22 cellular contexts compared by ENCODE assay signal in genomic region chr4:76762136-76763130, GRCh38.
DNase-seq lines count a peak whose midpoint lies in the region; ATAC-seq and TF ChIP-seq lines count a peak whose summit lies in the region.
"Had no signal": no experiment of that assay in that cellular context is flagged by ENCODE, and none has a peak within 500 bp of the region (broad histone marks: within the 10 kb centered on the region; RNA-seq: fewer than 3 reads in every experiment).

No MANE protein-coding gene starts in this region.

- H3K27me3 Mint-ChIP-seq in Caco-2 (ENCODE audit: insufficient read depth, unreplicated experiment) (no peaks in the 10 kb centered on the region), WTC11 (ENCODE audit: low read depth) (no peaks in the 10 kb centered on the region), neural crest cell (ENCODE audit: low read depth) (no peaks in the 10 kb centered on the region)

- no peaks in the 10 kb centered on the region for H3K79me2 ChIP-seq in PC-3 (ENCODE audit: low read length)

- DNase-seq in Caco-2 (no peak), WTC11 (ENCODE audit: low spot score) (no peak), foreskin melanocyte (peak; percentile 16), neural crest cell (ENCODE audit: low read depth, low spot score) (no peak), NK-92 (lab: John Stamatoyannopoulos, UW; ENCODE audit: unreplicated experiment) (no peak), aorta (no peak), SIG-M5 (lab: John Stamatoyannopoulos, UW) (no peak), PC-3 (no peak)
- DNase-seq: 8988T, COR-L47, DMS153, GDM1, GOT3, KBM-7, MV-4-11, NCI-H1694 treated with DMSO at 0.1 percent for 48 hours, NCI-H510A treated with DMSO at 0.1 percent for 48 hours, NCI-H82, PC-9 had no signal

- H3K4me1 ChIP-seq in Caco-2 (peaks cover 21% of the 10 kb centered on the region), aorta (ENCODE audit: control insufficient read depth in 1 of 2, insufficient read depth in 2 of 2, low read length in 2 of 2) (peaks cover 0 to 9% of the 10 kb centered on the region in 2 donors), PC-3 (ENCODE audit: insufficient read depth, low read length) (no peaks in the 10 kb centered on the region)

- H4K20me1 ChIP-seq in PC-3 (ENCODE audit: low read length), result no peaks in the 10 kb centered on the region

- TF ChIP-seq CTCF in Caco-2 (IDR thresholded peaks at IDR 0.05; ENCODE audit: insufficient read depth in 1 of 2, low read depth in 1 of 2, low read length in 1 of 2, severe bottlenecking in 1 of 2, unreplicated experiment in 1 of 2), result no peak
- TF ChIP-seq CTCF in WTC11 (IDR thresholded peaks at IDR 0.05), result no peak
- TF ChIP-seq CTCF in neural crest cell (conservative IDR thresholded peaks at IDR 0.05), result no peak
- TF ChIP-seq CTCF in PC-3 (conservative IDR thresholded peaks at IDR 0.05; ENCODE audit: low read depth, low read length), result no peak

- CTCF ChIA-PET in Caco-2 (lab: Charles Lee) (no interaction called here), WTC11 (lab: Charles Lee) (no interaction called here), PC-3 (lab: Charles Lee) (no interaction called here)

- H3K4me2 ChIP-seq in PC-3 (ENCODE audit: low read length), result no peak overlapping the region
- H3K4me2 ChIP-seq: PC-9 had no signal

- peaks cover 25% of the 10 kb centered on the region for H3K4me1 Mint-ChIP-seq in Caco-2 (ENCODE audit: low read depth, unreplicated experiment)
- H3K4me1 Mint-ChIP-seq in WTC11, result peaks cover 10% of the 10 kb centered on the region
- peaks cover 57% of the 10 kb centered on the region for H3K4me1 Mint-ChIP-seq in neural crest cell
- H3K4me1 Mint-ChIP-seq: B cell had no signal

- H3K9me3 Mint-ChIP-seq in Caco-2 (ENCODE audit: unreplicated experiment) (no peaks in the 10 kb centered on the region), WTC11 (no peaks in the 10 kb centered on the region), neural crest cell (no peaks in the 10 kb centered on the region)

- H3K36me3 ChIP-seq in Caco-2 (ENCODE audit: control insufficient read depth, insufficient read depth, low read length), result peaks cover 2% of the 10 kb centered on the region; the same call in 1 of the 2 replicates
- H3K36me3 ChIP-seq in aorta (ENCODE audit: control insufficient read depth in 1 of 2, insufficient read depth in 2 of 2, low read length in 1 of 2), result peaks cover 4 to 11% of the 10 kb centered on the region in 2 donors
- H3K36me3 ChIP-seq in PC-3 (ENCODE audit: low read depth, low read length), result peaks cover 11% of the 10 kb centered on the region; the same call in 1 of the 2 replicates

- no peak overlapping the region for H2AFZ ChIP-seq in PC-3 (ENCODE audit: low read length)
- H2AFZ ChIP-seq: PC-9 had no signal

- ATAC-seq in WTC11 (no peak), aorta (ENCODE audit: low FRiP score) (no peak), PC-3 (no peak)
- ATAC-seq: HCT116 had no signal

- intact Hi-C loops in Caco-2 (cut with micrococcal nuclease; ENCODE audit: unreplicated experiment) (loop anchor here (10.0 kb wide), 1 partner anchor 282 kb away; no protein-coding TSS in a partner anchor), aorta (cut with DNase I) (no loop called here), PC-3 (cut with micrococcal nuclease) (no loop called here)

- no peak overlapping the region for H3K4me3 ChIP-seq in Caco-2 (ENCODE audit: low read depth, low read length)
- no peak overlapping the region for H3K4me3 ChIP-seq in aorta (ENCODE audit: low read length in 2 of 2)
- no peak overlapping the region for H3K4me3 ChIP-seq in PC-3 (ENCODE audit: low read length)
- H3K4me3 ChIP-seq: PC-9 had no signal

- H3K36me3 Mint-ChIP-seq in Caco-2 (ENCODE audit: insufficient read depth, unreplicated experiment), result peaks cover 20% of the 10 kb centered on the region
- H3K36me3 Mint-ChIP-seq in WTC11, result peaks cover 62% of the 10 kb centered on the region
- peaks cover 19% of the 10 kb centered on the region for H3K36me3 Mint-ChIP-seq in neural crest cell (ENCODE audit: low read depth)

- H3F3A ChIP-seq in PC-3 (ENCODE audit: low read length, unreplicated experiment), result no peaks in the 10 kb centered on the region

- H3K4me3 Mint-ChIP-seq in Caco-2 (ENCODE audit: unreplicated experiment), result no peak overlapping the region
- H3K4me3 Mint-ChIP-seq in WTC11, result no peak overlapping the region
- H3K4me3 Mint-ChIP-seq in neural crest cell, result no peak overlapping the region
- H3K4me3 Mint-ChIP-seq: B cell had no signal

- H3K27me3 ChIP-seq in Caco-2 (replicated peaks; ENCODE audit: control insufficient read depth, insufficient read depth, low read length) (no peaks in the 10 kb centered on the region), aorta (ENCODE audit: control insufficient read depth in 1 of 2, insufficient read depth in 2 of 2, low read length in 1 of 2) (no peaks in the 10 kb centered on the region), PC-3 (ENCODE audit: low read length) (no peaks in the 10 kb centered on the region)

- POLR2A ChIA-PET in Caco-2 (lab: Charles Lee) (interaction anchor here (0.6 kb wide), 1 partner anchor 428 kb away, joined by 3 read pairs; no protein-coding TSS in a partner anchor), WTC11 (lab: Charles Lee) (no interaction called here), PC-3 (lab: Charles Lee; ENCODE audit: unreplicated experiment) (interaction anchor here (0.5 kb wide), 1 partner anchor 334 kb away, joined by 9 read pairs; no protein-coding TSS in a partner anchor)

- 78 to 79% methylated on average over 4 of the region's 4 CpGs for WGBS in aorta, 2 donors

- BruUV-seq in Caco-2 (replicated peaks; lab: Mats Ljungman, UMichigan) (no TSS peak), PC-3 (replicated peaks; lab: Mats Ljungman, UMichigan) (no TSS peak)

- H3K9me3 ChIP-seq in Caco-2 (no peaks in the 10 kb centered on the region), aorta (ENCODE audit: control insufficient read depth, low read length) (no peaks in the 10 kb centered on the region), PC-3 (ENCODE audit: low read length) (no peaks in the 10 kb centered on the region)

- no peaks in the 10 kb centered on the region for H3K9me2 ChIP-seq in PC-3 (replicated peaks; ENCODE audit: low read length)

- H3K27ac Mint-ChIP-seq in Caco-2 (ENCODE audit: unreplicated experiment), result peak overlapping the region; percentile 9
- peak overlapping the region; percentile 47 for H3K27ac Mint-ChIP-seq in WTC11
- H3K27ac Mint-ChIP-seq in neural crest cell (ENCODE audit: unreplicated experiment), result peak overlapping the region; percentile 7
- H3K27ac Mint-ChIP-seq: B cell had no signal

- no peak overlapping the region for H3K9ac ChIP-seq in PC-3 (ENCODE audit: low read length)

- H3K27ac ChIP-seq in aorta (ENCODE audit: low read depth in 1 of 2, low read length in 2 of 2) (no peak overlapping the region), PC-3 (ENCODE audit: low read length) (no peak overlapping the region)
- H3K27ac ChIP-seq: PC-9, RWPE1 had no signal

TF ChIP-seq in WTC11, 78 proteins besides CTCF, POLR2A, EP300 and RAD21:
- no peak for TF ChIP-seq OVOL2 (CRISPR knock-in tag; IDR thresholded peaks at IDR 0.05; ENCODE audit: borderline replicate concordance)
TF ChIP-seq in WTC11: peak in this region for 0.
